Comparison of ENCODE assay signal across 9 cellular contexts in the genomic region with DNA sequence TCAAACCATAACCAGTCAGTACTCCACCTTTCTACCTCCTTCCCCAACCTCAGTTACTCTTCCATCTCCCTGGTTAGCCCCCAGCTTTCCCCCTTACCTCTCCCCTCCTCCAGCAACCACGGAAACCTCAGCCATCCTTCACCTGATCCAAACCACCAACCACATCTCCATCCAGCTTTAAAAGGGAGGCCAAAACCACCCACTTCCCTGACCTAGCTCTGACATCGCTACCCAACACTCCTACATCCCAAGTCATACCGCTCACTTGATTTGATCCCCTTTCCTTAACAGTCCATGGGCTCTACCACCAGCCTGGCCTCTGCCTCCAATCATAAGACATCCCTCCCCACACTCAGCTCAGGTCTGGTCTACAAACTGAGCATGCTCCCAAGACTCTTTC. TPM values are rescaled to one million over a fixed set of nuclear protein-coding genes. Genes with fewer than 3 reads are reported as not detected.
DNase-seq lines count a peak whose midpoint lies in the region; FAIRE-seq and TF ChIP-seq lines count a peak whose summit lies in the region.
"Had no signal": no experiment of that assay in that cellular context is flagged by ENCODE, and none has a peak within 500 bp of the region (broad histone marks: within the 10 kb centered on the region; RNA-seq: fewer than 3 reads in every experiment).

No MANE protein-coding gene starts in this region.

- DNase-seq in GM12864 (ENCODE audit: low read depth) (no peak), SK-N-MC (ENCODE audit: low read depth, low spot score) (no peak), esophagus muscularis mucosa (ENCODE audit: extremely low spot score) (no peak), skeletal muscle cell (ENCODE audit: low read depth) (no peak), NCI-H2029 (lab: John Stamatoyannopoulos, UW) (no peak), NCI-H446 (lab: John Stamatoyannopoulos, UW) (no peak), GM19239 (ENCODE audit: insufficient read length, low spot score) (no peak), anterior cingulate cortex (lab: John Stamatoyannopoulos, UW) (no peak)
- DNase-seq: stimulated activated CD4-positive, alpha-beta T cell treated with anti-CD3 and anti-CD28 coated beads, Interleukin-4, amount 100 ng/mL, for 24 hours had no signal

- no peak for TF ChIP-seq EP300 in esophagus muscularis mucosa (IDR thresholded peaks at IDR 0.05)

- peaks cover 5% of the 10 kb centered on the region for H3K36me3 ChIP-seq in SK-N-MC (ENCODE audit: insufficient read depth, low read length)
- peaks cover 0 to 16% (median 7%) of the 10 kb centered on the region in 4 donors for H3K36me3 ChIP-seq in esophagus muscularis mucosa

- H3K4me1 ChIP-seq in esophagus muscularis mucosa = peaks cover 41 to 91% (median 81%) of the 10 kb centered on the region in 4 donors

- H3K4me3 ChIP-seq in GM12864 (ENCODE audit: low read depth, low read length) (peak overlapping the region; percentile 91), SK-N-MC (peak overlapping the region; percentile 79), esophagus muscularis mucosa (peak overlapping the region; percentile 85 to 94 (median 90)), skeletal muscle cell (ENCODE audit: low read depth, low read length) (peak overlapping the region; percentile 80)

- H3K9me3 ChIP-seq in SK-N-MC (ENCODE audit: low read depth, low read length) (no peaks in the 10 kb centered on the region), esophagus muscularis mucosa (no peaks in the 10 kb centered on the region)

- intact Hi-C loops in esophagus muscularis mucosa (cut with DNase I) = no loop called here

- 77% methylated on average over 3 of the region's 3 CpGs for WGBS in esophagus muscularis mucosa

- no peak for FAIRE-seq in GM19239 (lab: Jason Lieb, UNC)

- TF ChIP-seq CTCF in GM12864 (IDR thresholded peaks at IDR 0.05; ENCODE audit: low read depth, low read length, missing control alignments) (no peak), esophagus muscularis mucosa (IDR thresholded peaks at IDR 0.05) (no peak)

- peak overlapping the region; percentile 76 for H3K9ac ChIP-seq in SK-N-MC (ENCODE audit: insufficient read length)

- H3K27me3 ChIP-seq in esophagus muscularis mucosa = peaks cover 0 to 7% (median 0%) of the 10 kb centered on the region in 4 donors

- H3K27ac ChIP-seq in SK-N-MC (no peak overlapping the region), esophagus muscularis mucosa (replicated peaks in 1 of 4) (peak overlapping the region in 2 of 4 donors; percentile 95 to 98)

- TF ChIP-seq POLR2A in esophagus muscularis mucosa (IDR thresholded peaks at IDR 0.05; ENCODE audit: low read depth) = no peak

RNA-seq across cellular contexts. Expression of gene RAB35, which starts 1.5 kb away (rescaled TPM):
- 10 to 100 TPM; 18.7 to 45.9 (median 38.3) TPM for total RNA-seq in esophagus muscularis mucosa
